Comparison of ENCODE assay signal across 17 cellular contexts in the genomic region with DNA sequence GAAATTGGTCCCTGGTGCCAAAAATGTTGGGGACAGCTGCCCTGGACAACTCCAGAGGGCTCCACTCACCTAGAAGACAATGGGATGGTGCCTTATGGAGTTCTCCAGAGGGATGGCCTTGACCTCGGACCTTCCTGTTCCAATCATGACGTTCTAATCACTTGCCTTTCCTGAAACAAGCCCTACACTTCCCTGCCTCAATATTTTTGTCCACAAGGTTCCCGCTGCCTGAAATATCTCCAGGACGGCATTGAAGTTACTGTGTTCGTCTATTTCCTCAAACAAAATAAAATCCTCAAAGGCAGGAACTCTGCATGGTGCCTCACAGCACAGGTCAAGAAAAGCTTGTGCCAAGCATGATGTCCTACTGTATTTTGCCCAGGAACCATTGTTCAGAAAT.
DNase-seq lines count a peak whose midpoint lies in the region; ATAC-seq, FAIRE-seq and TF ChIP-seq lines count a peak whose summit lies in the region.
"Had no signal": no experiment of that assay in that cellular context is flagged by ENCODE, and none has a peak within 500 bp of the region (broad histone marks: within the 10 kb centered on the region; RNA-seq: fewer than 3 reads in every experiment).

No MANE protein-coding gene starts in this region.

- no peaks in the 10 kb centered on the region for H3K9me3 ChIP-seq in left ventricle myocardium inferior (replicated peaks)
- H3K9me3 ChIP-seq in adrenal gland (replicated peaks in 1 of 3): no peaks in the 10 kb centered on the region
- H3K9me3 ChIP-seq in right lobe of liver: no peaks in the 10 kb centered on the region
- no peaks in the 10 kb centered on the region for H3K9me3 ChIP-seq in body of pancreas

- H3K27ac ChIP-seq in left ventricle myocardium inferior (replicated peaks) (peak overlapping the region; percentile 78), adrenal gland (no peak overlapping the region), right lobe of liver (no peak overlapping the region), body of pancreas (no peak overlapping the region)
- H3K27ac ChIP-seq: BLaER1 treated with 17β-estradiol and CSF1 and Interleukin-3, amounts not matched to agents 10 nM and 100 nM; GM23248; HL-60 had no signal

- no peak for TF ChIP-seq CTCF in left ventricle myocardium inferior (IDR thresholded peaks at IDR 0.05; ENCODE audit: borderline replicate concordance)
- no peak for TF ChIP-seq CTCF in adrenal gland (IDR thresholded peaks at IDR 0.05)
- no peak for TF ChIP-seq CTCF in right lobe of liver (IDR thresholded peaks at IDR 0.05)
- no peak for TF ChIP-seq CTCF in body of pancreas (IDR thresholded peaks at IDR 0.05)

- intact Hi-C loops in left ventricle myocardium inferior (cut with micrococcal nuclease) (no loop called here), Right ventricle myocardium inferior (cut with DNase I) (no loop called here), adrenal gland (cut with DNase I) (no loop called here), right lobe of liver (cut with DNase I) (no loop called here), body of pancreas (cut with DNase I) (no loop called here)

- no peak overlapping the region for H3K4me3 ChIP-seq in left ventricle myocardium inferior
- no peak overlapping the region for H3K4me3 ChIP-seq in adrenal gland
- no peak overlapping the region for H3K4me3 ChIP-seq in right lobe of liver
- H3K4me3 ChIP-seq in body of pancreas: no peak overlapping the region
- H3K4me3 ChIP-seq: BLaER1 treated with 17β-estradiol and CSF1 and Interleukin-3, amounts not matched to agents 10 nM and 100 nM; GM12878; GM23248 had no signal

- H3K4me1 ChIP-seq in left ventricle myocardium inferior (peaks cover 37% of the 10 kb centered on the region), adrenal gland (replicated peaks in 1 of 2) (peaks cover 0 to 6% of the 10 kb centered on the region in 2 donors), right lobe of liver (no peaks in the 10 kb centered on the region), body of pancreas (no peaks in the 10 kb centered on the region)

- DNase-seq in left ventricle myocardium inferior (no peak), Right ventricle myocardium inferior (ENCODE audit: missing footprints) (no peak), adrenal gland (peak in 5 of 7 donors; percentile 25 to 76 (median 35)), right lobe of liver (no peak), urothelium cell line (ENCODE audit: low spot score) (no peak), body of pancreas (no peak)
- DNase-seq: ACHN; Calu3; CD4-positive, CD25-positive, alpha-beta regulatory T cell; DMS79; GM23248; H7 had no signal

- ATAC-seq in Right ventricle myocardium inferior (no peak), right lobe of liver (peak; percentile 49 to 71 (median 64)), GM21619 (IDR thresholded peaks at IDR 0.05; ENCODE audit: unreplicated experiment) (no peak), body of pancreas (no peak)
- ATAC-seq: GM12878 had no signal

- H3K27me3 ChIP-seq in left ventricle myocardium inferior (ENCODE audit: low read depth) (no peaks in the 10 kb centered on the region), adrenal gland (no peaks in the 10 kb centered on the region), right lobe of liver (no peaks in the 10 kb centered on the region), body of pancreas (no peaks in the 10 kb centered on the region)
- H3K27me3 ChIP-seq: BLaER1 treated with 17β-estradiol and CSF1 and Interleukin-3, amounts not matched to agents 10 nM and 100 nM had no signal

- no peak for TF ChIP-seq POLR2A in adrenal gland (IDR thresholded peaks at IDR 0.05)
- no peak for TF ChIP-seq POLR2A in right lobe of liver (IDR thresholded peaks at IDR 0.05)
- no peak for TF ChIP-seq POLR2A in body of pancreas (IDR thresholded peaks at IDR 0.05)

- WGBS in adrenal gland, 4 donors: 66 to 74% (median 68%) methylated on average over 5 of the region's 5 CpGs
- WGBS in right lobe of liver (ENCODE audit: insufficient coverage, low coverage, low lambda C conversion rate, missing lambda C conversion rate): 86% methylated on average over 5 of the region's 5 CpGs
- WGBS in body of pancreas, 2 donors: 61 to 72% methylated on average over 5 of the region's 5 CpGs

- H3K36me3 ChIP-seq in left ventricle myocardium inferior (no peaks in the 10 kb centered on the region), adrenal gland (replicated peaks in 1 of 2) (no peaks in the 10 kb centered on the region), right lobe of liver (no peaks in the 10 kb centered on the region), body of pancreas (replicated peaks in 1 of 2; ENCODE audit: insufficient read depth in 1 of 2, low read depth in 2 of 2) (no peaks in the 10 kb centered on the region)
- H3K36me3 ChIP-seq: BLaER1 treated with 17β-estradiol and CSF1 and Interleukin-3, amounts not matched to agents 10 nM and 100 nM had no signal

- peak; percentile 40 for FAIRE-seq in urothelium cell line (lab: Jason Lieb, UNC)
- FAIRE-seq: GM12878, GM18507 had no signal

Comparison
In these comparisons a context has a peak if more than half of its experiments do, and no peak if none do; other contexts are left out.
1. DNase-seq: peak in adrenal gland (5 of 7); none in left ventricle myocardium inferior (single experiment), Right ventricle myocardium inferior (single experiment), right lobe of liver (0 of 3), urothelium cell line (single experiment) and body of pancreas (0 of 4).
2. ATAC-seq: peak in right lobe of liver (4 of 4); none in Right ventricle myocardium inferior (single experiment), GM21619 (single experiment) and body of pancreas (single experiment).